ENCODE assay signal across 26 cellular contexts in genomic region chr12:92338102-92338501, GRCh38.
"Had no signal": no experiment of that assay in that cellular context is flagged by ENCODE, and none has a peak within 500 bp of the region (broad histone marks: within the 10 kb centered on the region; RNA-seq: fewer than 3 reads in every experiment).

No MANE protein-coding gene starts in this region.

- DNase-seq: colonic mucosa; cortex of kidney; dorsolateral prefrontal cortex; effector CD4-positive, alpha-beta T cell; effector CD8-positive, alpha-beta T cell; effector memory CD4-positive, alpha-beta T cell; effector memory CD8-positive, alpha-beta T cell; endodermal cell; erythroblast; esophagus squamous epithelium; foreskin fibroblast; foreskin keratinocyte; gastrocnemius medialis; glutamatergic neuron; head of caudate nucleus; heart left ventricle; heart right ventricle had no signal

- H3K27me3 ChIP-seq: colonic mucosa, dorsolateral prefrontal cortex, esophagus muscularis mucosa, esophagus squamous epithelium, foreskin keratinocyte, gastrocnemius medialis, gastroesophageal sphincter, heart left ventricle, heart right ventricle had no signal

- H3K4me1 ChIP-seq: esophagus muscularis mucosa, gastroesophageal sphincter had no signal

- ATAC-seq: effector memory CD8-positive, alpha-beta T cell; esophagus mucosa; foreskin keratinocyte; gastrocnemius medialis; gastroesophageal sphincter; heart left ventricle; heart right ventricle had no signal

- H3K36me3 ChIP-seq: colonic mucosa, esophagus muscularis mucosa, esophagus squamous epithelium, gastrocnemius medialis, gastroesophageal sphincter, heart left ventricle, heart right ventricle had no signal

- H3K4me3 ChIP-seq: colonic mucosa, coronary artery, dorsolateral prefrontal cortex, esophagus muscularis mucosa, esophagus squamous epithelium, gastrocnemius medialis, gastroesophageal sphincter, heart left ventricle, heart right ventricle had no signal

- H3K27ac ChIP-seq: colonic mucosa, coronary artery, dorsolateral prefrontal cortex, epithelial cell of prostate, esophagus muscularis mucosa, esophagus squamous epithelium, foreskin keratinocyte, gastrocnemius medialis, gastroesophageal sphincter had no signal

- H3K9me3 ChIP-seq: colonic mucosa, esophagus muscularis mucosa, esophagus squamous epithelium, gastrocnemius medialis, gastroesophageal sphincter, heart left ventricle, heart right ventricle had no signal

- FAIRE-seq: colon, endometrium, endothelial cell of umbilical vein, frontal cortex had no signal
